11 cellular contexts compared by ENCODE assay signal in genomic region chr2:80168801-80169200, GRCh38.
"Had no signal": no experiment of that assay in that cellular context is flagged by ENCODE, and none has a peak within 500 bp of the region (broad histone marks: within the 10 kb centered on the region; RNA-seq: fewer than 3 reads in every experiment).

No MANE protein-coding gene starts in this region.

- ATAC-seq: GM23338, HCT116 had no signal

- H2AFZ ChIP-seq: GM23248, GM23338 had no signal

- DNase-seq: GM23248, GOT3, H7, H9, HCEC 1CT, HFFc6 had no signal

- H3K9me3 ChIP-seq: HAP-1 had no signal

- H3K4me2 ChIP-seq: GM23338 had no signal

- H3K27ac ChIP-seq: GM23248 had no signal

- FAIRE-seq: H1, H54 had no signal

- H3K4me3 ChIP-seq: GM23248, GM23338, HAP-1 had no signal

- H3K4me1 ChIP-seq: HAP-1 had no signal

- H3K9ac ChIP-seq: GM23248 had no signal

- H3K36me3 ChIP-seq: HAP-1 had no signal
